8 cellular contexts compared by ENCODE assay signal in the genomic region with DNA sequence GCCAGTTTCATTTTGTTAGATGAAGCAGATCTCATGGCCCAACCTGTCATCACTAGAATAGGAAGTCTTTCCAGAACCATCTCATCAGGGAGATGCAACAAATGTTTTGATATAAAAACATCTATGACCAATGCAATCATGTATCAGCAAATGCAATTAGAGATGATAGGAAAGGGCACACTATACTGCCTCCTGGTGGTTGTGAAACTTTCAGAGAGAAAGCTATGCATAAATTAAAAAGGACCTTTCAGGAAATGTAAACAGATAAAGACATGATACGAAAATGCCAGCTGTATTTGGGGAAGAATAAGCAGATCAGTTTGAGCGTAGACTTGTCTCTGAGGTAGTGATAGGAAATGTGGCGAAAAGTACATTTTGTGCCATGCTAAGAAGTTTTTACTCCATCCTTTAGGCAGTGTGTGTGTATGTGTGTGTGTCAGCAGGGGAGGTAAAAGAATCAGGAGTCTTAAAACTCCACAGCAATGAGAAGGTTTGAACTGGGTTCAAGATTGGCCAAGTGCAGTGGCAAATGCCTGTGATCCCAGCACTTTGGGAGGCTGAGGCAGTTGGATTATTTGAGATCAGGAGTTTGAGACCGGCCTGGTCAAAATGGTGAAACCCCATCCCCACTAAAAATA.
DNase-seq lines count a peak whose midpoint lies in the region; ATAC-seq, FAIRE-seq and TF ChIP-seq lines count a peak whose summit lies in the region.

No MANE protein-coding gene starts in this region.

- no peak for TF ChIP-seq POLR2A in erythroblast (IDR thresholded peaks at IDR 0.05; ENCODE audit: low read length)

- DNase-seq in ELR (ENCODE audit: low read depth) (peak; percentile 56), NCI-H146 (lab: John Stamatoyannopoulos, UW) (peak; percentile 54), erythroblast (lab: John Stamatoyannopoulos, UW) (peak; percentile 2 to 27), small intestine (peak; percentile 43), CD1c-positive myeloid dendritic cell (ENCODE audit: extremely low spot score) (no peak), SW 1271 (lab: John Stamatoyannopoulos, UW) (no peak)
- no peak for DNase-seq in NK-92 treated with Interleukin-12 subunit alpha and Interleukin-12 subunit beta, amount 100 ng/mL, for 24 hours (lab: John Stamatoyannopoulos, UW)

- H3K9me3 ChIP-seq in small intestine (ENCODE audit: control insufficient read depth, low read depth) = no peaks in the 10 kb centered on the region

- no peak overlapping the region for H3K27ac ChIP-seq in small intestine (ENCODE audit: low read depth in 1 of 2, low read length in 1 of 2)

- no peak overlapping the region for H3K4me3 ChIP-seq in small intestine (ENCODE audit: low read depth in 1 of 2, low read length in 2 of 2)

- no peaks in the 10 kb centered on the region for H3K36me3 ChIP-seq in small intestine (ENCODE audit: control insufficient read depth in 2 of 2, insufficient read depth in 2 of 2, low read length in 2 of 2)

- ATAC-seq in GM21717 (IDR thresholded peaks at IDR 0.05; ENCODE audit: unreplicated experiment) = peak; percentile 69

- no peak for FAIRE-seq in small intestine (lab: Jason Lieb, UNC)

- no peaks in the 10 kb centered on the region for H3K27me3 ChIP-seq in small intestine (ENCODE audit: control insufficient read depth in 2 of 2, insufficient read depth in 2 of 2, low read length in 2 of 2)

- H3K4me1 ChIP-seq in small intestine (ENCODE audit: control insufficient read depth in 2 of 2, insufficient read depth in 1 of 2, low read depth in 1 of 2, low read length in 1 of 2) = no peaks in the 10 kb centered on the region

- 29 to 52% (median 38%) methylated on average over 4 of the region's 4 CpGs for WGBS in small intestine, 3 donors

Comparison
In these comparisons a context has a peak if more than half of its experiments do, and no peak if none do; other contexts are left out.
1. DNase-seq: peak in ELR (single experiment), NCI-H146 (single experiment), erythroblast (2 of 2) and small intestine (single experiment); none in CD1c-positive myeloid dendritic cell (single experiment), SW 1271 (0 of 2) and NK-92 treated with Interleukin-12 subunit alpha and Interleukin-12 subunit beta, amount 100 ng/mL, for 24 hours (single experiment).